ENCODE assay signal across 21 cellular contexts in the genomic region with DNA sequence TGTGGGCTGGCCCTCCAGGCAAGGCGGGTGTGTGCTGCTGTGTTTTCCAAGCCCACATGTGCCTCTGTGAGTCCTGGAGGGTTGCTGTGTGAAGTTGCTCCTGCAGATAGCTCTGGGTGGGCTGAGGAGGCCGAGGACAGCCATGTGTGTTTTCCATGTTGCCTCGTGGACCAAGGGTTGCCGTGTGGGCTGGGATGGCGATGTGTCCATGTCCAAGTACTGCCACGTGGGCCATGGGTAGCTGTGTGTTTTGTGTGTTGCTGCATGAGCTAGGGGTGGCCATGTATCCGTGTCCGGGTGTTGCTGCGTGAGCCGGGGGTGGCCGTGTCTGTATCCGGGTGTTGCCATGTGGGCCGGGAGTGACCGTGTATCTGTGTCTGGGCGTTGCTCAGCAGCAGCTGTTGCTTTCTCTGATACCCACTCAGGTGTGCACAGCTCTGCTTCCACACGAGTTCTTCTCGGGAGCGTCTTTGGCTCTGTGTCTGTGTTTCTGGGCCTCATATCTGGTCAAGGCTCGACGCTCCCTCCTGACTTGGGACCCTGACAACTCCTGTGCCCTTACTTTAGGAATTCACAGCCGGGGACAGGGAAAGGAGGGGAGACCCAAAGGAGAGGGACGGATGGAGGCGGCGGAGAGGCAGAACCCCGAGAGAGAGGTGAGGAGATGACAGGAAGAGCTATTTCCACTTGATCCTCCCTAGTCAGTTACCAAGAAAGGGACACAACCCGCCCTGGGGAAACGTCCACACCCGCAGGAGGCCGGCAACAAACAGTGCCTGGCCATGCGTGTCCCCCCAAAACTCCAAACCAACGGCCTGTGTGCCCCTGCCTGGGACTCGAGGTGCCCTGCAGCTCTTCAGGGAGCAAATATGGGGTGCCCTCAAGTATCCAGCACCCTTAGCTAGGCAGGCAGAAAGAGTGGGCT.
DNase-seq lines count a peak whose midpoint lies in the region; ATAC-seq, FAIRE-seq and TF ChIP-seq lines count a peak whose summit lies in the region.
"Had no signal": no experiment of that assay in that cellular context is flagged by ENCODE, and none has a peak within 500 bp of the region (broad histone marks: within the 10 kb centered on the region; RNA-seq: fewer than 3 reads in every experiment).

No MANE protein-coding gene starts in this region.

- FAIRE-seq in H1 (lab: Jason Lieb, UNC), result no peak
- FAIRE-seq in urothelium cell line (lab: Jason Lieb, UNC), result peak; percentile 85
- FAIRE-seq: G401.6 had no signal

- H2BK15ac ChIP-seq in H1 (ENCODE audit: low read length), result no peak overlapping the region

- H3K36me3 ChIP-seq in H7 (replicated peaks; ENCODE audit: control insufficient read depth, insufficient read depth, low read length) (peaks cover 3% of the 10 kb centered on the region), H1 (ENCODE audit: control insufficient read depth in 2 of 4, insufficient read depth in 4 of 4, low read length in 3 of 4) (peaks cover 0 to 3% (median 0%) of the 10 kb centered on the region in 4 experiments; a peak in 1 of 8 replicates), neural progenitor cell (no peaks in the 10 kb centered on the region), uterus (no peaks in the 10 kb centered on the region)
- H3K36me3 ChIP-seq: MG63 had no signal

- H3K4me2 ChIP-seq in H1 (ENCODE audit: insufficient read depth in 1 of 2, low read depth in 2 of 2, low read length in 2 of 2) (no peak overlapping the region), neural progenitor cell (no peak overlapping the region)
- H3K4me2 ChIP-seq: PC-9 had no signal

- H3K18ac ChIP-seq in H1 (ENCODE audit: extremely low read depth, low read length), result no peak overlapping the region; the same call in 1 of the 2 replicates

- no peak overlapping the region for H3K14ac ChIP-seq in H1 (ENCODE audit: insufficient read length)

- 93% methylated on average over 32 of the region's 32 CpGs; no CpG with 5 or more reads in 1 of the 2 experiments for WGBS in H1 (ENCODE audit: extremely low coverage in 1 of 2, insufficient coverage in 1 of 2, insufficient read length in 1 of 2, insufficient replicate concordance in 2 of 2, low coverage in 1 of 2, low lambda C conversion rate in 2 of 2, missing lambda C conversion rate in 1 of 2), 2 experiments

- intact Hi-C loops in uterus (cut with DNase I; ENCODE audit: low total_unique reads), result no loop called here

- ATAC-seq in HG03442 (IDR thresholded peaks at IDR 0.05; ENCODE audit: unreplicated experiment) (no peak), HG03439 (IDR thresholded peaks at IDR 0.05; ENCODE audit: unreplicated experiment) (no peak)
- ATAC-seq: CD8-positive, alpha-beta T cell had no signal

- peaks cover 8% of the 10 kb centered on the region for H3K4me1 Mint-ChIP-seq in neural progenitor cell

- H2BK5ac ChIP-seq in H1 (ENCODE audit: low read depth, low read length), result no peak overlapping the region

- peaks cover 0 to 9% of the 10 kb centered on the region in 2 experiments; a peak in 2 of 4 replicates for H3K79me2 ChIP-seq in H1 (ENCODE audit: control insufficient read depth in 1 of 2, insufficient read depth in 2 of 2, low read length in 2 of 2)
- H3K79me2 ChIP-seq in neural progenitor cell (ENCODE audit: low read depth), result peaks cover 65% of the 10 kb centered on the region

- no peak overlapping the region for H3K4me3 ChIP-seq in H7 (ENCODE audit: insufficient read depth, low read depth, low read length)
- H3K4me3 ChIP-seq in H1 (ENCODE audit: extremely low read depth in 1 of 4, insufficient read depth in 2 of 4, low read depth in 3 of 4, low read length in 4 of 4), result no peak overlapping the region
- H3K4me3 ChIP-seq in neural progenitor cell, result no peak overlapping the region
- H3K4me3 ChIP-seq in uterus, result no peak overlapping the region
- H3K4me3 ChIP-seq: MG63, PC-9, SK-N-MC had no signal

- H3K79me1 ChIP-seq in H1 (ENCODE audit: low read depth, low read length), result peaks cover 9% of the 10 kb centered on the region; the same call in 1 of the 2 replicates

- H4K20me1 ChIP-seq in H1 (replicated peaks in 1 of 2; ENCODE audit: control insufficient read depth in 1 of 2, insufficient read depth in 2 of 2, low read length in 2 of 2) (peaks cover 11 to 14% of the 10 kb centered on the region in 2 experiments), neural progenitor cell (ENCODE audit: low read depth) (peaks cover 48% of the 10 kb centered on the region)

- H4K5ac ChIP-seq in H1 (ENCODE audit: insufficient read length, low read depth, low read length), result no peak overlapping the region

- no peaks in the 10 kb centered on the region for H3K9me3 ChIP-seq in H1 (ENCODE audit: insufficient read depth in 2 of 2, low read depth in 1 of 2, low read length in 1 of 2)
- H3K9me3 ChIP-seq in neural progenitor cell (ENCODE audit: low read depth), result no peaks in the 10 kb centered on the region
- no peaks in the 10 kb centered on the region for H3K9me3 ChIP-seq in uterus
- H3K9me3 ChIP-seq: MG63 had no signal

- H2AK5ac ChIP-seq in H1 (ENCODE audit: low read depth, low read length), result 0 out of 2 replicates have a peak overlapping the region, but pooled peaks have one; percentile 65

- no peak overlapping the region for H3K27ac ChIP-seq in H1 (ENCODE audit: low read depth, low read length)
- H3K27ac ChIP-seq in neural progenitor cell, result no peak overlapping the region
- H3K27ac ChIP-seq in uterus, result no peak overlapping the region
- H3K27ac ChIP-seq: PC-9, SK-N-MC had no signal

- H3K27me3 Mint-ChIP-seq in neural progenitor cell (ENCODE audit: insufficient read depth, low read depth), result peaks cover 6% of the 10 kb centered on the region

- 0 out of 2 replicates have a peak overlapping the region, but pooled peaks have one; percentile 15 for H4K8ac ChIP-seq in H1 (ENCODE audit: extremely low read depth, insufficient read depth, low read length)

- POLR2A ChIA-PET in H1 (lab: Charles Lee; ENCODE audit: partially characterized antibody), result interaction anchor here (0.8 to 1.3 kb wide), 2 partner anchors 15 to 58 kb away, joined by 3 read pairs; no protein-coding TSS in a partner anchor

- no peak overlapping the region for H3K4ac ChIP-seq in H1 (replicated peaks; ENCODE audit: insufficient read length, low read depth, low read length)

- H3K4me3 Mint-ChIP-seq in neural progenitor cell, result no peak overlapping the region
- H3K4me3 Mint-ChIP-seq: CD8-positive, alpha-beta T cell had no signal

- peaks cover 42% of the 10 kb centered on the region for H3K36me3 Mint-ChIP-seq in neural progenitor cell
- H3K36me3 Mint-ChIP-seq: CD8-positive, alpha-beta T cell had no signal

- H2AFZ ChIP-seq in H1 (ENCODE audit: low read length) (no peak overlapping the region), neural progenitor cell (replicated peaks) (no peak overlapping the region)
- H2AFZ ChIP-seq: PC-9 had no signal

- TF ChIP-seq EP300 in H1 (IDR thresholded peaks at IDR 0.05; ENCODE audit: borderline replicate concordance in 1 of 2, low read depth in 2 of 2, low read length in 2 of 2), result no peak

- H4K91ac ChIP-seq in H1 (replicated peaks; ENCODE audit: insufficient read length, low read length), result no peak overlapping the region

- no peak overlapping the region for H2BK120ac ChIP-seq in H1 (replicated peaks; ENCODE audit: low read depth, low read length)

- no peak overlapping the region for H2BK12ac ChIP-seq in H1 (ENCODE audit: low read depth, low read length)

- peak; percentile 33 for DNase-seq in H7
- DNase-seq in H1 (ENCODE audit: low read depth in 1 of 2, low spot score in 2 of 2), result no peak
- DNase-seq in neural progenitor cell (ENCODE audit: low spot score), result no peak
- DNase-seq in urothelium cell line (ENCODE audit: low spot score), result no peak
- DNase-seq in uterus, result no peak
- DNase-seq: CD8-positive, alpha-beta T cell; DMS79 treated with DMSO at 0.1 percent for 48 hours; GOT3; IMR-90; Karpas-422; MG63; NCI-H1092; NCI-H146; NCI-H2081; NCI-H510A; NCI-H774; PC-9 had no signal

- H3K23ac ChIP-seq in H1 (ENCODE audit: insufficient read length), result no peak overlapping the region

- CTCF ChIA-PET in H1 (lab: Charles Lee; ENCODE audit: partially characterized antibody), result interaction anchor here (0.7 to 2.8 kb wide), 9 partner anchors 9 to 283 kb away, joined by 3 to 8 read pairs (median 3); no protein-coding TSS in a partner anchor

- H3K27me3 ChIP-seq in H7 (ENCODE audit: control insufficient read depth, insufficient read depth, low read length) (no peaks in the 10 kb centered on the region), H1 (replicated peaks in 1 of 4; ENCODE audit: control insufficient read depth in 3 of 4, extremely low read depth in 1 of 4, insufficient read depth in 3 of 4, low read length in 3 of 4) (no peaks in the 10 kb centered on the region), neural progenitor cell (no peaks in the 10 kb centered on the region), uterus (no peaks in the 10 kb centered on the region)
- H3K27me3 ChIP-seq: MG63 had no signal

- no peak overlapping the region for H3K9ac ChIP-seq in H1 (replicated peaks in 1 of 4; ENCODE audit: extremely low read depth in 1 of 4, low read depth in 3 of 4, low read length in 3 of 4)
- no peak overlapping the region for H3K9ac ChIP-seq in neural progenitor cell

- TF ChIP-seq CTCF in H1 (IDR thresholded peaks at IDR 0.05; ENCODE audit: control extremely low read depth in 1 of 3, insufficient read depth in 1 of 3, low read depth in 1 of 3, low read length in 3 of 3) (no peak), neural progenitor cell (IDR thresholded peaks at IDR 0.05) (no peak), uterus (IDR thresholded peaks at IDR 0.05) (no peak)

- no peak overlapping the region for H2BK20ac ChIP-seq in H1 (ENCODE audit: low read length)

- no peaks in the 10 kb centered on the region for H3K23me2 ChIP-seq in H1 (ENCODE audit: low read depth, low read length)

- no peak overlapping the region for H3K56ac ChIP-seq in H1 (replicated peaks; ENCODE audit: insufficient read length, low read depth, low read length)

- H3F3A ChIP-seq in neural progenitor cell (ENCODE audit: low read depth), result no peaks in the 10 kb centered on the region

- peaks cover 22% of the 10 kb centered on the region for H3K9me3 Mint-ChIP-seq in neural progenitor cell

- TF ChIP-seq RAD21 in H1 (IDR thresholded peaks at IDR 0.05 in 1 of 2, conservative IDR thresholded peaks at IDR 0.05 in 1 of 2; ENCODE audit: low read depth in 2 of 2, low read length in 2 of 2), result no peak

- H3K27ac Mint-ChIP-seq in neural progenitor cell, result peak overlapping the region; percentile 34
- H3K27ac Mint-ChIP-seq: CD8-positive, alpha-beta T cell had no signal

- H3K4me1 ChIP-seq in H1 (replicated peaks in 1 of 4; ENCODE audit: control insufficient read depth in 3 of 4, insufficient read depth in 4 of 4, low read length in 3 of 4) (no peaks in the 10 kb centered on the region; a peak in 1 of 7 replicates), neural progenitor cell (no peaks in the 10 kb centered on the region), uterus (peaks cover 0 to 1% of the 10 kb centered on the region in 2 donors)

- TF ChIP-seq POLR2A in H1 (IDR thresholded peaks at IDR 0.05; ENCODE audit: control extremely low read depth in 1 of 2, low read depth in 2 of 2, low read length in 2 of 2) (no peak), uterus (IDR thresholded peaks at IDR 0.05) (no peak)

TF ChIP-seq in H1, 55 proteins besides CTCF, POLR2A, EP300 and RAD21:
- no peak for TF ChIP-seq JUN (IDR thresholded peaks at IDR 0.05; ENCODE audit: low read depth, low read length)
- TF ChIP-seq POLR2AphosphoS5 (IDR thresholded peaks at IDR 0.05; ENCODE audit: low read depth, low read length), result peak; percentile 18; the same call in 1 of the 2 replicates
